Comparison of ENCODE assay signal across 11 cellular contexts in genomic region chr9:133112361-133113026, GRCh38. TPM values are rescaled to one million over a fixed set of nuclear protein-coding genes. Genes with fewer than 3 reads are reported as not detected.
DNase-seq lines count a peak whose midpoint lies in the region; ATAC-seq, FAIRE-seq and TF ChIP-seq lines count a peak whose summit lies in the region.
"Had no signal": no experiment of that assay in that cellular context is flagged by ENCODE, and none has a peak within 500 bp of the region (broad histone marks: within the 10 kb centered on the region; RNA-seq: fewer than 3 reads in every experiment).

No MANE protein-coding gene starts in this region.

- no peaks in the 10 kb centered on the region for H3K27me3 Mint-ChIP-seq in CD8-positive, alpha-beta memory T cell

- H3K27me3 ChIP-seq in CD8-positive, alpha-beta memory T cell (ENCODE audit: insufficient read depth, low read length, poor library complexity, severe bottlenecking), result no peaks in the 10 kb centered on the region
- H3K27me3 ChIP-seq in esophagus muscularis mucosa (no peaks in the 10 kb centered on the region), pancreas (no peaks in the 10 kb centered on the region)

- ATAC-seq in pancreas (peak in 2 of 4 donors; percentile 10 to 31), HG02938 (IDR thresholded peaks at IDR 0.05; ENCODE audit: unreplicated experiment) (no peak), HG03460 (IDR thresholded peaks at IDR 0.05; ENCODE audit: unreplicated experiment) (no peak)
- ATAC-seq: Panc1 had no signal

- H3K4me1 ChIP-seq in CD8-positive, alpha-beta memory T cell (ENCODE audit: insufficient read depth, low read length), result peaks cover 44% of the 10 kb centered on the region
- H3K4me1 ChIP-seq in esophagus muscularis mucosa (peaks cover 55 to 61% (median 59%) of the 10 kb centered on the region in 4 donors), pancreas (peaks cover 16 to 32% (median 26%) of the 10 kb centered on the region in 3 donors)

- peak overlapping the region in 1 of 7 donors; percentile 30 for H3K4me3 Mint-ChIP-seq in CD8-positive, alpha-beta memory T cell

- H3K9me3 Mint-ChIP-seq in CD8-positive, alpha-beta memory T cell, result no peaks in the 10 kb centered on the region

- H3K4me1 Mint-ChIP-seq in CD8-positive, alpha-beta memory T cell, result peaks cover 21 to 57% (median 31%) of the 10 kb centered on the region in 3 donors

- POLR2A ChIA-PET in CD8-positive, alpha-beta memory T cell (lab: Charles Lee), result no interaction called here
- POLR2A ChIA-PET in RWPE1 (lab: Yijun Ruan, JAX; ENCODE audit: low non-redundant PET), result interaction anchor here (1.2 kb wide), 1 partner anchor 8 kb away, joined by 4 read pairs; the partner anchor contains the start of gene RALGDS

- TF ChIP-seq CTCF in RWPE1 (conservative IDR thresholded peaks at IDR 0.05; ENCODE audit: low read depth) (no peak), esophagus muscularis mucosa (IDR thresholded peaks at IDR 0.05) (no peak), pancreas (IDR thresholded peaks at IDR 0.05) (no peak)

- intact Hi-C loops in esophagus muscularis mucosa (cut with DNase I), result no loop called here
- intact Hi-C loops in pancreas (cut with DNase I), result no loop called here

- peaks cover 0 to 62% (median 2%) of the 10 kb centered on the region in 3 donors for H3K36me3 Mint-ChIP-seq in CD8-positive, alpha-beta memory T cell

- H3K36me3 ChIP-seq in CD8-positive, alpha-beta memory T cell (ENCODE audit: insufficient read depth, low read length), result peaks cover 29% of the 10 kb centered on the region
- H3K36me3 ChIP-seq in esophagus muscularis mucosa, result peaks cover 27 to 47% (median 45%) of the 10 kb centered on the region in 4 donors
- H3K36me3 ChIP-seq in pancreas, result peaks cover 4 to 28% (median 20%) of the 10 kb centered on the region in 3 donors

- DNase-seq in CD8-positive, alpha-beta memory T cell, result peak in 4 of 5 donors; percentile 48 to 67 (median 62)
- no peak for DNase-seq in RWPE1 (ENCODE audit: low spot score)
- DNase-seq in esophagus muscularis mucosa (ENCODE audit: extremely low spot score), result no peak
- peak in 4 of 6 donors; percentile 23 to 70 (median 60) for DNase-seq in pancreas
- DNase-seq in AG08395 (ENCODE audit: low spot score), result no peak
- no peak for DNase-seq in T1000 (lab: John Stamatoyannopoulos, UW)
- DNase-seq: mammary epithelial cell had no signal

- TF ChIP-seq EP300 in esophagus muscularis mucosa (IDR thresholded peaks at IDR 0.05), result no peak

- WGBS in esophagus muscularis mucosa, result 74% methylated on average over 6 of the region's 11 CpGs
- 85 to 86% methylated on average over 9 to 11 of the region's 11 CpGs for WGBS in pancreas, 2 donors

- no peak for TF ChIP-seq POLR2A in esophagus muscularis mucosa (IDR thresholded peaks at IDR 0.05; ENCODE audit: low read depth)

- H3K9me3 ChIP-seq in CD8-positive, alpha-beta memory T cell (ENCODE audit: low read length), result no peaks in the 10 kb centered on the region
- no peaks in the 10 kb centered on the region for H3K9me3 ChIP-seq in esophagus muscularis mucosa
- H3K9me3 ChIP-seq in pancreas, result no peaks in the 10 kb centered on the region

- CTCF ChIA-PET in CD8-positive, alpha-beta memory T cell (lab: Charles Lee), result interaction anchor here (1.0 to 25.9 kb wide), 2 partner anchors 35 to 89 kb away, joined by 3 to 521 read pairs; no protein-coding TSS in a partner anchor
- CTCF ChIA-PET in RWPE1 (lab: Yijun Ruan, JAX), result interaction anchor here (1.2 to 7.8 kb wide), 4 partner anchors 10 to 64 kb away, joined by 3 to 58 read pairs (median 14); no protein-coding TSS in a partner anchor

- H3K4me3 ChIP-seq in CD8-positive, alpha-beta memory T cell (ENCODE audit: low read length), result no peak overlapping the region
- H3K4me3 ChIP-seq in esophagus muscularis mucosa, result no peak overlapping the region
- H3K4me3 ChIP-seq in pancreas, result no peak overlapping the region

- peak overlapping the region; percentile 33 for H3K27ac ChIP-seq in CD8-positive, alpha-beta memory T cell (ENCODE audit: low read depth, low read length)
- H3K27ac ChIP-seq in RWPE1 (peak overlapping the region; percentile 93), esophagus muscularis mucosa (replicated peaks in 1 of 4) (peak overlapping the region; percentile 75 to 81 (median 77)), pancreas (peak overlapping the region in 2 of 4 donors; percentile 47 to 58)

- H3K27ac Mint-ChIP-seq in CD8-positive, alpha-beta memory T cell, result peak overlapping the region; percentile 41 to 97 (median 88)

- no peak for FAIRE-seq in pancreas (lab: Jason Lieb, UNC)
- FAIRE-seq: bronchial epithelial cell had no signal

RNA-seq across cellular contexts. Expression of gene RALGDS, which starts 8.5 kb away (rescaled TPM):
- total RNA-seq in CD8-positive, alpha-beta memory T cell, result 10 to 100 TPM; 59.1 to 67.8 TPM
- polyA plus RNA-seq in CD8-positive, alpha-beta memory T cell, result 78.0 TPM
- total RNA-seq in esophagus muscularis mucosa (10 to 100 TPM; 48.6 to 67.4 (median 54.8) TPM), pancreas (10 to 100 TPM; 16.1 to 31.9 (median 20.3) TPM)
- 10 to 100 TPM; 56.0 to 69.7 TPM for polyA plus RNA-seq in pancreas

RNA-seq across cellular contexts. Expression of gene CEL, which starts 50.7 kb away (rescaled TPM):
- 1 to 10 TPM; 1.1 to 1.2 TPM for total RNA-seq in CD8-positive, alpha-beta memory T cell
- not detected for polyA plus RNA-seq in CD8-positive, alpha-beta memory T cell
- total RNA-seq in esophagus muscularis mucosa, result under 1 TPM; 0.17 to 0.42 (median 0.21) TPM
- over 10,000 TPM; 11,290 to 24,413 (median 19,239) TPM for total RNA-seq in pancreas
- 1,000 to 10,000 TPM; 2,560 to 4,565 TPM for polyA plus RNA-seq in pancreas

RNA-seq across cellular contexts. Expression of gene GBGT1, which starts 51.2 kb away (rescaled TPM):
- total RNA-seq in CD8-positive, alpha-beta memory T cell, result 1 to 10 TPM; 1.8 to 2.6 TPM
- polyA plus RNA-seq in CD8-positive, alpha-beta memory T cell, result not detected
- total RNA-seq in esophagus muscularis mucosa, result 10 to 100 TPM; 15.9 to 19.1 (median 17.5) TPM
- total RNA-seq in pancreas, result 10 to 100 TPM in 1 of 6 donors, 1 to 10 TPM in 5; 1.5 to 11.9 (median 3.1) TPM
- 1 to 10 TPM; 4.5 to 4.6 TPM for polyA plus RNA-seq in pancreas

Comparison
In these comparisons a context has a peak if more than half of its experiments do, and no peak if none do; other contexts are left out.
1. DNase-seq: peak in CD8-positive, alpha-beta memory T cell (4 of 5) and pancreas (4 of 6); none in RWPE1 (single experiment), esophagus muscularis mucosa (single experiment), AG08395 (single experiment) and T1000 (single experiment).
2. RNA of gene CEL, which starts 50.7 kb away (total RNA-seq): 11,290 to 24,413 TPM in pancreas; 1.1 to 1.2 TPM in CD8-positive, alpha-beta memory T cell and 0.17 to 0.42 TPM in esophagus muscularis mucosa; every median in the first group is over 1,000 times any median in the second.